Comparison of ENCODE assay signal across 9 cellular contexts in the genomic region with DNA sequence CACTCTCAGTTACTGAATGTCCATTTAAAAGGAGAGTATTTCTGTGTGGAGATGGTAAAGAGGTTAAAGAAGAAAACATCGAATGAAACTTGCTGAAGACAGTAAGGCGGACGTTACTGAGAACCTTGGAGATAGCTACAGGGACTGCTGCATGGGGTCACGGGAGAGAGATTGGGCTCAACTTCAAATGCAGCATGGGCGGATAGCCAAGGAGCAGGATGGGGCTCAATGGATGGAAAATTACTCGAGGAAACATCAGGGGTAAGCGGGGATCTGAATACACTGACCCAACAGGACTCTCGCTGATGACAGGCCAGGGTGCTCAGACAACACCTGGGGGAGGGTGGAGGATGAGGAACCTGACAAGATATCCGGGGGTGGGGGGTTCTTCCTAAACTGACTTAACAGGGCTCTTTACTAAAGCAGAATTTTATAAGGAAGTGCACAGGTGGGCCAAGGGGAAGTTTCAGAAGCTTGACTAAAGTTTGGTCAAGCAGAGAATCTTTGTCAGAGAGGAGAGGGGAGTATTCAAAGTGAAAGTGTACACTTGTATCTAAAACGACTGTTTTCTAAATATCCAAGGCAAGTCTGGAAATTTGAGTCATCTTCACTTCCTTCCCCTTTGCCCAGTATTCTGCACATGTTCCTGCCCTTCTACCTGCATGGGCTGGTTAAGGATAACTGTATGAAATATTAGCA. TPM values are rescaled to one million over a fixed set of nuclear protein-coding genes. Genes with fewer than 3 reads are reported as not detected.
A peak's percentile ranks its signal among the peaks of the same experiment; 100 is the strongest.
DNase-seq lines count a peak whose midpoint lies in the region; ATAC-seq, FAIRE-seq and TF ChIP-seq lines count a peak whose summit lies in the region.
"Had no signal": no experiment of that assay in that cellular context is flagged by ENCODE, and none has a peak within 500 bp of the region (broad histone marks: within the 10 kb centered on the region; RNA-seq: fewer than 3 reads in every experiment).

No MANE protein-coding gene starts in this region.

- H3K27me3 ChIP-seq in endothelial cell of umbilical vein (ENCODE audit: control insufficient read depth in 2 of 2, insufficient read depth in 2 of 2, low read length in 2 of 2) = no peaks in the 10 kb centered on the region

- H3K36me3 ChIP-seq in endothelial cell of umbilical vein (ENCODE audit: control insufficient read depth in 2 of 2, extremely low read depth in 1 of 2, insufficient read depth in 2 of 2, low read length in 2 of 2) = no peaks in the 10 kb centered on the region

- dilution Hi-C loops in endothelial cell of umbilical vein (cut with MboI; ENCODE audit: extremely low pct_ligation_motif_present, low sequenced_read_pairs) = no loop called here

- peak overlapping the region; percentile 59 for H3K4me2 ChIP-seq in endothelial cell of umbilical vein (ENCODE audit: insufficient read depth, low read length)

- H3K79me2 ChIP-seq in endothelial cell of umbilical vein (ENCODE audit: control insufficient read depth, insufficient read depth, low read length) = no peaks in the 10 kb centered on the region

- ATAC-seq in GM18498 (IDR thresholded peaks at IDR 0.05; ENCODE audit: unreplicated experiment) (peak; percentile 70), GM21423 (IDR thresholded peaks at IDR 0.05; ENCODE audit: unreplicated experiment) (peak; percentile 61), HG03565 (IDR thresholded peaks at IDR 0.05; ENCODE audit: unreplicated experiment) (peak; percentile 70), HG02970 (IDR thresholded peaks at IDR 0.05; ENCODE audit: low FRiP score, unreplicated experiment) (no peak)
- ATAC-seq: K562 had no signal

- H2AFZ ChIP-seq in endothelial cell of umbilical vein (ENCODE audit: low read depth, low read length) = peak overlapping the region; percentile 85

- H3K4me1 ChIP-seq in endothelial cell of umbilical vein (ENCODE audit: control insufficient read depth, extremely low read depth, insufficient read depth, low read length) = peaks cover 23% of the 10 kb centered on the region

- no peak overlapping the region for H3K4me3 ChIP-seq in endothelial cell of umbilical vein (replicated peaks in 1 of 3; ENCODE audit: insufficient read depth in 1 of 3, low read depth in 1 of 3, low read length in 3 of 3)
- H3K4me3 ChIP-seq: K562 had no signal

- no TSS peak for BruUV-seq in endothelial cell of umbilical vein (replicated peaks; lab: Mats Ljungman, UMichigan)

- no peak for TF ChIP-seq CTCF in endothelial cell of umbilical vein (IDR thresholded peaks at IDR 0.05; ENCODE audit: extremely low read depth in 1 of 2, insufficient read depth in 1 of 2, low read depth in 1 of 2, low read length in 2 of 2)

- H4K20me1 ChIP-seq in endothelial cell of umbilical vein (replicated peaks; ENCODE audit: control insufficient read depth, extremely low read depth, insufficient read depth, low read length) = no peaks in the 10 kb centered on the region

- H3K27ac ChIP-seq in endothelial cell of umbilical vein (ENCODE audit: insufficient read depth, low read depth, low read length) = no peak overlapping the region

- no peaks in the 10 kb centered on the region for H3K9me1 ChIP-seq in endothelial cell of umbilical vein (replicated peaks; ENCODE audit: control insufficient read depth, extremely low read depth, insufficient read depth, low read length)

- POLR2A ChIA-PET in endothelial cell of umbilical vein (lab: Charles Lee) = no interaction called here

- no peaks in the 10 kb centered on the region for H3K9me3 ChIP-seq in endothelial cell of umbilical vein (replicated peaks; ENCODE audit: control insufficient read depth, insufficient read depth, low read length)

- CTCF ChIA-PET in endothelial cell of umbilical vein (lab: Charles Lee) = interaction anchor here (0.6 to 3.1 kb wide), 4 partner anchors 170 to 1292 kb away, joined by 3 to 14 read pairs (median 6); a partner anchor contains a TSS

- peak; percentile 77 for FAIRE-seq in endothelial cell of umbilical vein (lab: Jason Lieb, UNC)
- FAIRE-seq: K562 had no signal

- no peak for TF ChIP-seq POLR2A in endothelial cell of umbilical vein (IDR thresholded peaks at IDR 0.05; ENCODE audit: low read depth, low read length)

- DNase-seq in endothelial cell of umbilical vein (ENCODE audit: low read depth, low spot score) (peak; percentile 19), GM03348 (ENCODE audit: low spot score) (no peak), NCI-H2227 (lab: John Stamatoyannopoulos, UW; ENCODE audit: unreplicated experiment) (no peak), NCI-H2029 treated with DMSO at 0.1 percent for 48 hours (lab: John Stamatoyannopoulos, UW) (no peak)

- H3K9ac ChIP-seq in endothelial cell of umbilical vein (replicated peaks; ENCODE audit: extremely low read depth, insufficient read depth, low read length) = no peak overlapping the region

- intact Hi-C loops in endothelial cell of umbilical vein (cut with micrococcal nuclease) = loop anchor here (5.0 kb wide), 1 partner anchor 399 kb away; no protein-coding TSS in a partner anchor

TF ChIP-seq in endothelial cell of umbilical vein, 7 proteins besides CTCF, POLR2A, EP300 and RAD21:
- TF ChIP-seq JUN (IDR thresholded peaks at IDR 0.05; ENCODE audit: borderline replicate concordance, insufficient read depth, insufficient read length, low read depth) (peak; percentile 27), EZH2 (IDR thresholded peaks at IDR 0.05; ENCODE audit: borderline replicate concordance, low read depth, low read length, severe bottlenecking) (no peak), FOS (IDR thresholded peaks at IDR 0.05; ENCODE audit: borderline replicate concordance, insufficient read depth, low read length) (peak; percentile 51)
- TF ChIP-seq, protein P1, sequence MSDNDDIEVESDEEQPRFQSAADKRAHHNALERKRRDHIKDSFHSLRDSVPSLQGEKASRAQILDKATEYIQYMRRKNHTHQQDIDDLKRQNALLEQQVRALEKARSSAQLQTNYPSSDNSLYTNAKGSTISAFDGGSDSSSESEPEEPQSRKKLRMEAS (IDR thresholded peaks at IDR 0.05; ENCODE audit: insufficient read depth, insufficient read length) = no peak

RNA-seq across cellular contexts. Expression of a gene that starts 22.8 kb away (rescaled TPM):
- total RNA-seq in endothelial cell of umbilical vein = not detected in 2 replicates
- not detected in 2 replicates for polyA plus RNA-seq in endothelial cell of umbilical vein
- polyA plus RNA-seq in endothelial cell of umbilical vein (2011; cell fraction: cytosol; rRNA removed) = not detected in 2 replicates
- polyA plus RNA-seq in endothelial cell of umbilical vein (2011; cell fraction: nucleus; rRNA removed) = not detected in 2 replicates
- not detected in 2 replicates for polyA plus RNA-seq in endothelial cell of umbilical vein (2012)
- not detected in 2 replicates for polyA minus RNA-seq in endothelial cell of umbilical vein
- not detected for polyA minus RNA-seq in endothelial cell of umbilical vein (2011; cell fraction: cytosol; rRNA and poly(A)+ RNA removed)
- not detected in 2 replicates for polyA minus RNA-seq in endothelial cell of umbilical vein (2011; cell fraction: nucleus; rRNA and poly(A)+ RNA removed)
- total RNA-seq: K562 had no signal

RNA-seq across cellular contexts. Expression of a gene that starts 45.1 kb away (rescaled TPM):
- 10.5 and 12.8 TPM in 2 replicates for total RNA-seq in endothelial cell of umbilical vein
- 8.3 and 11.1 TPM in 2 replicates for polyA plus RNA-seq in endothelial cell of umbilical vein
- 12.7 and 13.2 TPM in 2 replicates for polyA plus RNA-seq in endothelial cell of umbilical vein (2011; cell fraction: cytosol; rRNA removed)
- polyA plus RNA-seq in endothelial cell of umbilical vein (2011; cell fraction: nucleus; rRNA removed) = 7.8 and 8.7 TPM in 2 replicates
- polyA plus RNA-seq in endothelial cell of umbilical vein (2012) = 6.6 and 13.2 TPM in 2 replicates
- 7.2 and 11.7 TPM in 2 replicates for polyA minus RNA-seq in endothelial cell of umbilical vein
- polyA minus RNA-seq in endothelial cell of umbilical vein (2011; cell fraction: cytosol; rRNA and poly(A)+ RNA removed) = 4.2 TPM
- 4.4 and 6.5 TPM in 2 replicates for polyA minus RNA-seq in endothelial cell of umbilical vein (2011; cell fraction: nucleus; rRNA and poly(A)+ RNA removed)
